ENCODE assay signal across 32 cellular contexts in genomic region chr21:36540700-36541099, GRCh38.
"Had no signal": no experiment of that assay in that cellular context is flagged by ENCODE, and none has a peak within 500 bp of the region (broad histone marks: within the 10 kb centered on the region; RNA-seq: fewer than 3 reads in every experiment).

No MANE protein-coding gene starts in this region.

- ATAC-seq: Right ventricle myocardium inferior had no signal

- DNase-seq: activated CD4-positive, alpha-beta memory T cell treated with anti-CD3 and anti-CD28 coated beads, Interleukin-2, amount 10 ng/mL, durations not matched to agents 7 days and 5 days; activated CD4-positive, alpha-beta T cell treated with anti-CD3 and anti-CD28 coated beads for 1 hour; activated CD4-positive, alpha-beta T cell treated with anti-CD3 and anti-CD28 coated beads for 48 hours; activated CD4-positive, CD25-positive, alpha-beta regulatory T cell; activated effector memory CD4-positive, alpha-beta T cell treated with Interleukin-2 at 50 U/mL for 16 hours; activated naive CD4-positive, alpha-beta T cell treated with anti-CD3 and anti-CD28 coated beads, Interleukin-2, amount 50 U/mL, for 16 hours; activated naive CD8-positive, alpha-beta T cell treated with anti-CD3 and anti-CD28 coated beads for 36 hours; activated T-cell treated with anti-CD3 and anti-CD28 coated beads, Interleukin-2, amount 50 U/mL, for 48 hours; amniotic stem cell; aorta; brain microvascular endothelial cell; central memory CD4-positive, alpha-beta T cell; Kasumi-1; MG63; NCI-H1048; NCI-H1105 treated with DMSO at 0.1 percent for 48 hours; NCI-H1436; NCI-H1694; NCI-H1930; NCI-H2081 treated with DMSO at 0.1 percent for 48 hours; NCI-H226; NCI-H524 treated with DMSO at 0.1 percent for 48 hours; NCI-H748 treated with DMSO at 0.1 percent for 48 hours; NK-92 treated with Interleukin-12 subunit alpha and Interleukin-12 subunit beta, amount 100 ng/mL, for 24 hours; PC-9; SIG-M5; T1000; WERI-Rb-1 had no signal

- H3K36me3 ChIP-seq: brain microvascular endothelial cell, MG63, WERI-Rb-1 had no signal

- H3K9me3 ChIP-seq: MG63 had no signal

- H3K27ac ChIP-seq: brain microvascular endothelial cell, PC-9, RWPE1, WERI-Rb-1 had no signal

- H3K4me3 ChIP-seq: MG63, PC-9 had no signal

- H3K27me3 ChIP-seq: MG63 had no signal

- H2AFZ ChIP-seq: PC-9 had no signal

- H3K4me2 ChIP-seq: PC-9 had no signal

- FAIRE-seq: colon, RCC 7860 had no signal
